1 cellular context compared by ENCODE assay signal in the genomic region with DNA sequence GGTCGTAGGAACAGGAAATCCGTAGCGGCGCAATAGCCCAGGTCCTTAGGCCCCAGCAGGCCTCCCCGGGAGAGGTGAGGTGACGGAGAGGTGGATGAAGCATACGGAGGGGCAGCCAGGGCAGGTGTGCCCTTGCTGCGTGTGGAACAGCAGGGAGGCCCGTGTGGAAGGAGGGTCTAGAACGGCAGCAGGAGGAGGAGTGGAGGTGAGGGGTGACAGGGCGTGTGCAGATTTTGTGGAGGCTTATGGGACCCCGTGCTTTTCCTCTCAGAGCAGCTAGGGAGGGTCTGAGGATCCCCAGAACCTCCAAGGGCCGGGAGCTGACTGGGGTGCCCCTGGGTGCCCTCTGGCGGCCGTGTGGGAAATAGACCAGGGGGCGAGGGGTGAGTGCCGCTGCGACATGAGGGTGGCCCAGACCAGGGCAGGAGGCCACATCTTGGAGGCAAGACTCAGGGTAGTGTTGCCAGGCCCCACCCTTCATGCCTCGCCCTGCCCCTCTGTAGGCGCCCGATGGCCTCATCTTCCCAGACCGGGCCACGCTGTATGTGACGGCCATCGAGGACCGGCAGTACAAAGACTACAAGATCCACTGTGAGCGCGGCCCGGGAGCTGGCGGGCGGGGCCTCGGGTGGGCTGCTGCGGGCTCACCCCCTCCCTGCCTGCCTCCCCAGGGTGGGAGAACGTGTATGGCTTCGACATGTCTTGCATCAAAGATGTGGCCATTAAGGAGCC.
TF ChIP-seq lines count a peak whose summit lies in the region.

No MANE protein-coding gene starts in this region.

TF ChIP-seq in endothelial cell of umbilical vein, 7 proteins besides CTCF, POLR2A, EP300 and RAD21:
- no peak for TF ChIP-seq JUN (IDR thresholded peaks at IDR 0.05; ENCODE audit: borderline replicate concordance, insufficient read depth, insufficient read length, low read depth)
- TF ChIP-seq, protein P1, sequence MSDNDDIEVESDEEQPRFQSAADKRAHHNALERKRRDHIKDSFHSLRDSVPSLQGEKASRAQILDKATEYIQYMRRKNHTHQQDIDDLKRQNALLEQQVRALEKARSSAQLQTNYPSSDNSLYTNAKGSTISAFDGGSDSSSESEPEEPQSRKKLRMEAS (IDR thresholded peaks at IDR 0.05; ENCODE audit: insufficient read depth, insufficient read length), result no peak
- no peak for TF ChIP-seq MYC (IDR thresholded peaks at IDR 0.05; ENCODE audit: low read depth, low read length)
- TF ChIP-seq EZH2 (IDR thresholded peaks at IDR 0.05; ENCODE audit: borderline replicate concordance, low read depth, low read length, severe bottlenecking), result no peak
- no peak for TF ChIP-seq POLR2AphosphoS5 (IDR thresholded peaks at IDR 0.05; ENCODE audit: insufficient read depth, low read depth, low read length)
- no peak for TF ChIP-seq GATA2 (IDR thresholded peaks at IDR 0.05; ENCODE audit: insufficient read depth, insufficient read length, low read depth, low read length)
- TF ChIP-seq FOS (IDR thresholded peaks at IDR 0.05; ENCODE audit: borderline replicate concordance, insufficient read depth, low read length), result no peak
